Comparison of ENCODE assay signal across 19 cellular contexts in the genomic region with DNA sequence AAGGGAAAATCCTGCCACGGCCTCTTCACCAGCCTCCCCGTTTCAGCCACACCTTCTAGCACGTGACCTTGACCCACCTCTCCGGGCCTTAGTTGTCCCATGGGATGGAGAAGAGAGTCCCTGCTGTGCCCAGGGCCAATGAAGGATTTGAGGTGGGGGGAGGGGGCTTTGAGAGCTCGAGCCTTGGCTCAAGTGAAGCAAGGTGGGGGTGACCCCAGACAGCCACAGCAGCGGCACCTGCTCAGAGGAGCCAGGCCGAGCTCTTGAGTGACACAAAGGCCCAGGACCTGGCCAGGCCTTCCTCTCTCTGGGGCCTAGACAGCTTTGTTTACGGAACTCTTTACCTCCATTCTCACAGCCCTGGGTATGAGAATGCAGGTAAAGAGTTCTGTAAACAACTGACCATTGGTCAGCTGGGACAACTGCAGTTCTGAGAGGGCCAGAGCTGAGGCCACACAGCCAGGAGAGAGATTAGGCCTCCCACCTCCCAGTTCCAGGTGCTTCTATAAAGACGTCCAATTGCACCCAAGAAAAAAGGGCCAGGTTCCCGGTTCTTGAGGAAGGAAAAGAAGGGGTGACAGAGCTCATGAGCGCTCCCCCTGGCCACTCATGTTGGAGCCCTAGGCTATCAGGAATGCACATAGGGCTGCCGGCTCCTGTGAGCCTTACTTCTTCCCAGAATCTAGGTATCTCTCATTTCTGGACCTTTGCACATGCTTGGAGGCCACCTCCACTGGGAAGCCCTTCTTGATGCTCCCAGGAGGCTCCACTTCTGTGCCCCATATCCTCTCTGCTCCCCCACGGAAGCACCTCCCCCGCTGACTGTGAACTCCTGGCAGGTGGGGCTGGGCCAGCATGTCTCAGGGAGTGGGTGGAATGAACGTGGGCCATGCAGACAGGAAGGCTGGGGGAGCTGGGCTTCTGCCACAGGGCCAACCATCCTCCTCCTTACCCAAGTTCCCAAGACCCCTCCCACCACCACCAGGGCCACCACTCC. TPM values are rescaled to one million over a fixed set of nuclear protein-coding genes. Genes with fewer than 3 reads are reported as not detected.
"Had no signal": no experiment of that assay in that cellular context is flagged by ENCODE, and none has a peak within 500 bp of the region (broad histone marks: within the 10 kb centered on the region; RNA-seq: fewer than 3 reads in every experiment).

No MANE protein-coding gene starts in this region.

- H3K36me3 ChIP-seq: lower lobe of right lung, ovary, right lobe of liver had no signal

- H3K27ac ChIP-seq: epithelial cell of prostate, lower lobe of right lung, ovary, right lobe of liver had no signal

- H3K4me1 ChIP-seq: right lobe of liver had no signal

- H3K9me3 ChIP-seq: lower lobe of right lung, ovary, right lobe of liver had no signal

- H3K27ac Mint-ChIP-seq: immature natural killer cell had no signal

- H3K4me3 Mint-ChIP-seq: immature natural killer cell; neural crest cell; stimulated activated naive CD8-positive, alpha-beta T cell treated with anti-CD3 and anti-CD28 coated beads, Interleukin-15, amount 100 ng/mL, for 72 hours had no signal

- ATAC-seq: right lobe of liver; stimulated activated naive CD8-positive, alpha-beta T cell treated with anti-CD3 and anti-CD28 coated beads, Interleukin-15, amount 100 ng/mL, for 72 hours had no signal

- H3K27me3 Mint-ChIP-seq: stimulated activated naive CD8-positive, alpha-beta T cell treated with anti-CD3 and anti-CD28 coated beads, Interleukin-15, amount 100 ng/mL, for 72 hours had no signal

- H3K27me3 ChIP-seq: ovary, right lobe of liver had no signal

- DNase-seq: activated CD4-positive, alpha-beta T cell treated with anti-CD3 and anti-CD28 coated beads, Interleukin-2, amount 50 U/mL, for 4 hours; activated CD4-positive, CD25-positive, alpha-beta regulatory T cell treated with anti-CD3 and anti-CD28 coated beads, Interleukin-2, amount 50 U/mL, for 72 hours; activated naive CD4-positive, alpha-beta T cell; activated T-cell treated with anti-CD3 and anti-CD28 coated beads for 4 hours; cortex of kidney; effector CD8-positive, alpha-beta T cell; foreskin melanocyte; immature natural killer cell; lower lobe of right lung; midbrain; ovary; stimulated activated naive CD8-positive, alpha-beta T cell treated with anti-CD3 and anti-CD28 coated beads, Interleukin-15, amount 100 ng/mL, for 72 hours; T-helper 9 cell had no signal

- H3K4me1 Mint-ChIP-seq: immature natural killer cell; neural crest cell; stimulated activated naive CD8-positive, alpha-beta T cell treated with anti-CD3 and anti-CD28 coated beads, Interleukin-15, amount 100 ng/mL, for 72 hours had no signal

- H3K4me3 ChIP-seq: lower lobe of right lung, ovary, right lobe of liver had no signal

- H3K9me3 Mint-ChIP-seq: immature natural killer cell; neural crest cell; stimulated activated naive CD8-positive, alpha-beta T cell treated with anti-CD3 and anti-CD28 coated beads, Interleukin-15, amount 100 ng/mL, for 72 hours had no signal

RNA-seq across cellular contexts. Expression of a gene that starts 13.2 kb away (rescaled TPM):
- total RNA-seq: aorta, fibroblast of lung, myocyte, right lobe of liver had no signal
